ENCODE assay signal across 7 cellular contexts in genomic region chr17:34045990-34046389, GRCh38.
"Had no signal": no experiment of that assay in that cellular context is flagged by ENCODE, and none has a peak within 500 bp of the region (broad histone marks: within the 10 kb centered on the region; RNA-seq: fewer than 3 reads in every experiment).

No MANE protein-coding gene starts in this region.

- H3K4me3 Mint-ChIP-seq: IgD-negative memory B cell had no signal

- FAIRE-seq: HTR-8/SVneo had no signal

- H3K4me2 ChIP-seq: KMS-11 had no signal

- DNase-seq: IMR-90, KBM-7, KG1 had no signal

- H3K27ac ChIP-seq: HL-60, KMS-11 had no signal

- H3K27ac Mint-ChIP-seq: IgD-negative memory B cell had no signal

- H3K9ac ChIP-seq: KMS-11 had no signal
